ENCODE assay signal across 1 cellular context in the genomic region with DNA sequence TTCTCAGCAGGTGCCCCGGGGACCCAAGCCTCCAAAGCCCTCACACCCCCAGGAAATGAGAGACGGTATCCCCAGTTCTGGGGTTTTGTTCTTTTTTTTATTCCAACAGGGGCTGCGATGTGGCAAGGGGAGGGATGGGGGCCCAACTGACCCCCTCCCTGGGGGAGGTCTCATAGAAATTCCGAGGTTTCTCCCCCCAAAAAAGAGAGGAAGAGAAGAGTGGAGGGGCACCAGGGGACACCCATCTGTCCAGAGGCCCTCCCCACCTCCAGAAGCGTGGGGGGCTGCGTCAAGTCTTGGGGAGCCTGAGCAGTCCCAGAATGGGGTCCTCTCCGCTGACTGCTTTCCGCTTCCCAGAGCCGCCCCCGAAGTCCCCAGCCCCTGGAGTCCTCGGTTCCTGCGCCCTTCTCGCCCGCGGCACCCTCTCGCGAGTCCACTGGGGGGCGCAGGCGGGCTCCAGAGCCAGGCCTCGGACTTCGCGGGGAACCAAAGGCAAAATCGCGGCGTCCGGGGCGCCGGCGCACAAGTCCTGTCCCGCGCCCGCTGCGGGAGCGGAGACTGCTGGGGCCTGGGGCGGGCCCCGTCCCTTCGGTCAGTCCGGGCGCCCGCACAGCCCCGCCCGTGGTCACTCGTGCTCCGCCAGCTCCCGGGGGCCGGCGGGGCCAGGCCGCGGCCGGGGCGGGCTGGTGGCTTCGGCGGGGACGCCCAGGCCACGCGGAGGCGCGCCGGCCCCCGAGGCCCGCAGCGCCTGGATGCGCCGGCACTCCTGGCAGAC.
TF ChIP-seq lines count a peak whose summit lies in the region.

No MANE protein-coding gene starts in this region.

TF ChIP-seq in Ishikawa, 13 proteins besides CTCF, POLR2A, EP300 and RAD21:
- TF ChIP-seq, protein P1, sequence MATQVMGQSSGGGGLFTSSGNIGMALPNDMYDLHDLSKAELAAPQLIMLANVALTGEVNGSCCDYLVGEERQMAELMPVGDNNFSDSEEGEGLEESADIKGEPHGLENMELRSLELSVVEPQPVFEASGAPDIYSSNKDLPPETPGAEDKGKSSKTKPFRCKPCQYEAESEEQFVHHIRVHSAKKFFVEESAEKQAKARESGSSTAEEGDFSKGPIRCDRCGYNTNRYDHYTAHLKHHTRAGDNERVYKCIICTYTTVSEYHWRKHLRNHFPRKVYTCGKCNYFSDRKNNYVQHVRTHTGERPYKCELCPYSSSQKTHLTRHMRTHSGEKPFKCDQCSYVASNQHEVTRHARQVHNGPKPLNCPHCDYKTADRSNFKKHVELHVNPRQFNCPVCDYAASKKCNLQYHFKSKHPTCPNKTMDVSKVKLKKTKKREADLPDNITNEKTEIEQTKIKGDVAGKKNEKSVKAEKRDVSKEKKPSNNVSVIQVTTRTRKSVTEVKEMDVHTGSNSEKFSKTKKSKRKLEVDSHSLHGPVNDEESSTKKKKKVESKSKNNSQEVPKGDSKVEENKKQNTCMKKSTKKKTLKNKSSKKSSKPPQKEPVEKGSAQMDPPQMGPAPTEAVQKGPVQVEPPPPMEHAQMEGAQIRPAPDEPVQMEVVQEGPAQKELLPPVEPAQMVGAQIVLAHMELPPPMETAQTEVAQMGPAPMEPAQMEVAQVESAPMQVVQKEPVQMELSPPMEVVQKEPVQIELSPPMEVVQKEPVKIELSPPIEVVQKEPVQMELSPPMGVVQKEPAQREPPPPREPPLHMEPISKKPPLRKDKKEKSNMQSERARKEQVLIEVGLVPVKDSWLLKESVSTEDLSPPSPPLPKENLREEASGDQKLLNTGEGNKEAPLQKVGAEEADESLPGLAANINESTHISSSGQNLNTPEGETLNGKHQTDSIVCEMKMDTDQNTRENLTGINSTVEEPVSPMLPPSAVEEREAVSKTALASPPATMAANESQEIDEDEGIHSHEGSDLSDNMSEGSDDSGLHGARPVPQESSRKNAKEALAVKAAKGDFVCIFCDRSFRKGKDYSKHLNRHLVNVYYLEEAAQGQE (IDR thresholded peaks at IDR 0.05; ENCODE audit: low read depth), result peak; percentile 44; the same call in 1 of the 2 replicates
- TF ChIP-seq, protein P2, sequence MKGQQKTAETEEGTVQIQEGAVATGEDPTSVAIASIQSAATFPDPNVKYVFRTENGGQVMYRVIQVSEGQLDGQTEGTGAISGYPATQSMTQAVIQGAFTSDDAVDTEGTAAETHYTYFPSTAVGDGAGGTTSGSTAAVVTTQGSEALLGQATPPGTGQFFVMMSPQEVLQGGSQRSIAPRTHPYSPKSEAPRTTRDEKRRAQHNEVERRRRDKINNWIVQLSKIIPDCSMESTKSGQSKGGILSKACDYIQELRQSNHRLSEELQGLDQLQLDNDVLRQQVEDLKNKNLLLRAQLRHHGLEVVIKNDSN (IDR thresholded peaks at IDR 0.05), result no peak
